Comparison of ENCODE assay signal across 8 cellular contexts in the genomic region with DNA sequence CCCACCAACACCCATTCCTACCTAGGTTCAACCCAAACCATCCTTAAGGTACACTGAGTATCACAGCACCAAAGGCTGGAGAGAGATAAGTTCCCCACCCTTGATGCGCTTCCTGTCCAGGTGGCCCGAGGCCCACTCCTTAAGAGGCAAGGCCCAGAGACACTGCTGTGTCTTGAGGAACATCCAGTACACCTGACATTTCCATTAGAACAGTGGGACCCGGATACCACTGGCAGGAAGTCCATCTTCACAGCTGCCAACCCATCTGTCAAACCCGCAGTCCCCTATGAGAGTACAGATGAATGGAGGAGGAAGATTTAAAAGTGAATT. TPM values are rescaled to one million over a fixed set of nuclear protein-coding genes. Genes with fewer than 3 reads are reported as not detected.
DNase-seq lines count a peak whose midpoint lies in the region; ATAC-seq and TF ChIP-seq lines count a peak whose summit lies in the region.

No MANE protein-coding gene starts in this region.

- TF ChIP-seq CTCF in right lobe of liver (IDR thresholded peaks at IDR 0.05) (no peak), tibial nerve (IDR thresholded peaks at IDR 0.05) (no peak)

- H3K36me3 Mint-ChIP-seq in activated naive CD4-positive, alpha-beta T cell treated with anti-CD3 and anti-CD28 coated beads, Interleukin-2, amount 50 U/mL, for 24 hours: no peaks in the 10 kb centered on the region
- H3K36me3 Mint-ChIP-seq in activated naive CD8-positive, alpha-beta T cell treated with anti-CD3 and anti-CD28 coated beads, Interleukin-2, amount 10 ng/mL, durations not matched to agents 7 days and 5 days: no peaks in the 10 kb centered on the region

- POLR2A ChIA-PET in activated naive CD8-positive, alpha-beta T cell treated with anti-CD3 and anti-CD28 coated beads, Interleukin-2, amount 10 ng/mL, durations not matched to agents 7 days and 5 days (lab: Charles Lee): interaction anchor here (2.5 kb wide), 1 partner anchor 16 kb away, joined by 15 read pairs; no protein-coding TSS in a partner anchor

- H3K27me3 ChIP-seq in right lobe of liver: no peaks in the 10 kb centered on the region
- H3K27me3 ChIP-seq in tibial nerve: no peaks in the 10 kb centered on the region

- no peaks in the 10 kb centered on the region for H3K9me3 Mint-ChIP-seq in activated naive CD4-positive, alpha-beta T cell treated with anti-CD3 and anti-CD28 coated beads, Interleukin-2, amount 50 U/mL, for 24 hours
- H3K9me3 Mint-ChIP-seq in activated naive CD8-positive, alpha-beta T cell treated with anti-CD3 and anti-CD28 coated beads, Interleukin-2, amount 10 ng/mL, durations not matched to agents 7 days and 5 days: no peaks in the 10 kb centered on the region

- peak overlapping the region; percentile 92 to 97 (median 93) for H3K27ac ChIP-seq in right lobe of liver
- H3K27ac ChIP-seq in tibial nerve: peak overlapping the region; percentile 85 to 94 (median 93)

- intact Hi-C loops in right lobe of liver (cut with DNase I): no loop called here

- H3K4me1 ChIP-seq in right lobe of liver (peaks cover 0 to 8% (median 1%) of the 10 kb centered on the region in 4 donors), tibial nerve (peaks cover 0 to 32% (median 9%) of the 10 kb centered on the region in 4 donors)

- TF ChIP-seq POLR2A in right lobe of liver (IDR thresholded peaks at IDR 0.05) (no peak), tibial nerve (IDR thresholded peaks at IDR 0.05) (no peak)

- H3K9me3 ChIP-seq in right lobe of liver: no peaks in the 10 kb centered on the region
- H3K9me3 ChIP-seq in tibial nerve: no peaks in the 10 kb centered on the region

- peaks cover 17% of the 10 kb centered on the region for H3K4me1 Mint-ChIP-seq in activated naive CD4-positive, alpha-beta T cell treated with anti-CD3 and anti-CD28 coated beads, Interleukin-2, amount 50 U/mL, for 24 hours
- peaks cover 15% of the 10 kb centered on the region for H3K4me1 Mint-ChIP-seq in activated naive CD8-positive, alpha-beta T cell treated with anti-CD3 and anti-CD28 coated beads, Interleukin-2, amount 10 ng/mL, durations not matched to agents 7 days and 5 days

- TF ChIP-seq EP300 in tibial nerve (IDR thresholded peaks at IDR 0.05): no peak

- H3K4me3 Mint-ChIP-seq in activated naive CD4-positive, alpha-beta T cell treated with anti-CD3 and anti-CD28 coated beads, Interleukin-2, amount 50 U/mL, for 24 hours: peak overlapping the region; percentile 90
- H3K4me3 Mint-ChIP-seq in activated naive CD8-positive, alpha-beta T cell treated with anti-CD3 and anti-CD28 coated beads, Interleukin-2, amount 10 ng/mL, durations not matched to agents 7 days and 5 days: peak overlapping the region; percentile 74

- H3K27me3 Mint-ChIP-seq in activated naive CD4-positive, alpha-beta T cell treated with anti-CD3 and anti-CD28 coated beads, Interleukin-2, amount 50 U/mL, for 24 hours: no peaks in the 10 kb centered on the region
- peaks cover 6% of the 10 kb centered on the region for H3K27me3 Mint-ChIP-seq in activated naive CD8-positive, alpha-beta T cell treated with anti-CD3 and anti-CD28 coated beads, Interleukin-2, amount 10 ng/mL, durations not matched to agents 7 days and 5 days

- H3K36me3 ChIP-seq in right lobe of liver (no peaks in the 10 kb centered on the region), tibial nerve (no peaks in the 10 kb centered on the region)

- WGBS in right lobe of liver (ENCODE audit: insufficient coverage, low coverage, low lambda C conversion rate, missing lambda C conversion rate): 14% methylated on average over 3 of the region's 4 CpGs
- WGBS in tibial nerve, 2 donors: 36 to 42% methylated on average over 4 of the region's 4 CpGs

- no peak overlapping the region for H3K27ac Mint-ChIP-seq in activated naive CD4-positive, alpha-beta T cell treated with anti-CD3 and anti-CD28 coated beads, Interleukin-2, amount 50 U/mL, for 24 hours
- peak overlapping the region; percentile 8 for H3K27ac Mint-ChIP-seq in activated naive CD8-positive, alpha-beta T cell treated with anti-CD3 and anti-CD28 coated beads, Interleukin-2, amount 10 ng/mL, durations not matched to agents 7 days and 5 days

- ATAC-seq in activated naive CD8-positive, alpha-beta T cell treated with anti-CD3 and anti-CD28 coated beads, Interleukin-2, amount 10 ng/mL, durations not matched to agents 7 days and 5 days (ENCODE audit: low read depth): peak; percentile 11
- ATAC-seq in right lobe of liver: no peak

- no peak for DNase-seq in activated naive CD4-positive, alpha-beta T cell (lab: John Stamatoyannopoulos, UW)
- DNase-seq in activated naive CD8-positive, alpha-beta T cell treated with anti-CD3 and anti-CD28 coated beads, Interleukin-2, amount 10 ng/mL, durations not matched to agents 7 days and 5 days: no peak
- DNase-seq in right lobe of liver (no peak), tibial nerve (ENCODE audit: low spot score in 2 of 2) (no peak), NCI-H1930 (lab: John Stamatoyannopoulos, UW) (no peak), NCI-H226 (no peak)
- no peak for DNase-seq in NK-92 treated with Interleukin-12 subunit alpha and Interleukin-12 subunit beta, amount 100 ng/mL, for 24 hours (lab: John Stamatoyannopoulos, UW)

- H3K4me3 ChIP-seq in right lobe of liver: peak overlapping the region; percentile 67 to 78 (median 67)
- H3K4me3 ChIP-seq in tibial nerve: peak overlapping the region; percentile 61 to 83 (median 70)

RNA-seq across cellular contexts. Expression of gene INPP1, which starts 0.3 kb away (rescaled TPM):
- 1 to 10 TPM; 8.7 to 9.7 TPM for total RNA-seq in activated naive CD8-positive, alpha-beta T cell treated with anti-CD3 and anti-CD28 coated beads, Interleukin-2, amount 10 ng/mL, durations not matched to agents 7 days and 5 days
- 10 to 100 TPM; 13.9 to 22.0 (median 14.7) TPM for total RNA-seq in right lobe of liver
- total RNA-seq in tibial nerve: 10 to 100 TPM; 14.7 to 21.0 (median 15.8) TPM

RNA-seq across cellular contexts. Expression of gene HIBCH, which starts 23.5 kb away (rescaled TPM):
- 10 to 100 TPM; 15.6 to 17.5 TPM for total RNA-seq in activated naive CD8-positive, alpha-beta T cell treated with anti-CD3 and anti-CD28 coated beads, Interleukin-2, amount 10 ng/mL, durations not matched to agents 7 days and 5 days
- total RNA-seq in right lobe of liver (10 to 100 TPM; 20.1 to 93.6 (median 53.6) TPM), tibial nerve (10 to 100 TPM; 15.6 to 19.9 (median 17.8) TPM)
